ENCODE assay signal across 11 cellular contexts in the genomic region with DNA sequence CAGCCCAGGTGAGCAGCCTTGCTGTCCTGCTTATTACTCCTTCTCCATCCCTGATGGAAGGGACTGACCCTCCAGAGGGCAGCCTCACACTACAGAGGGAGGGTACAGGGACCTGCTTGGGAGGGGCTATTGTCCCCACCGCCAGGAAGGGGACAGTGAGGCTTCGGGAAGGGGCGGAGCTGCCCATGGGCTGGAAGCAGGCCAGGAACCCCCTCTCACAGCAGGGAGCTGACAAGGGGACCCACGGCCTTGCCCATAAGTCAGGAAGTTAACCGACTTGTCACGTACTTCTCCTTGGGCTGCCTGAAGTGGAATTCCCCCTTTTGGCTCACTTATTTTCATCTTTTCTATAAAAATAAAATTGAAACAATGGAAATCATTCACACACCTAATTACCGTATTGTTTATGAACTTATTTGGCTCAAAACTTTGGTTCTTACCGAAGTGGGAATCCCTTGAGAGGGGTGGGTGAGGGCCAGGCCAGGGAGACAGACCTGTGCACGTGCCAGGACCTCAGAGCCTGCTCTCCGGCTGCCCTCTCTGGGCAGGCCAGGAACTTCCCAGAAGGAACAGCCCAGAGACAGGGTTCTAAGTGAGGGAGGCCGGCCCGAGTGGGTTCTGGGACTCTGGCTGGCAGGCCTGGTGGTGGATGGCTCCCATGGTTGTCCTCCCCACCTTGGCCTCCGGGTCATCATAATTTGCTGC. TPM values are rescaled to one million over a fixed set of nuclear protein-coding genes. Genes with fewer than 3 reads are reported as not detected.
DNase-seq lines count a peak whose midpoint lies in the region; ATAC-seq and TF ChIP-seq lines count a peak whose summit lies in the region.
"Had no signal": no experiment of that assay in that cellular context is flagged by ENCODE, and none has a peak within 500 bp of the region (broad histone marks: within the 10 kb centered on the region; RNA-seq: fewer than 3 reads in every experiment).

No MANE protein-coding gene starts in this region.

- H3K36me3 Mint-ChIP-seq in WTC11, result no peaks in the 10 kb centered on the region
- no peaks in the 10 kb centered on the region for H3K36me3 Mint-ChIP-seq in stimulated activated memory B cell treated with anti-CD40 and anti-IgM and Interleukin-4, amounts not matched to agents 10 μg/mL and 1 μg/mL and 100 μg/mL, for 72 hours

- no peaks in the 10 kb centered on the region for H4K20me1 ChIP-seq in hepatocyte (ENCODE audit: insufficient read depth, poor library complexity, severe bottlenecking)

- H3K9me3 ChIP-seq in hepatocyte (ENCODE audit: low read depth), result no peaks in the 10 kb centered on the region

- H3K9me3 Mint-ChIP-seq in WTC11, result no peaks in the 10 kb centered on the region
- no peaks in the 10 kb centered on the region for H3K9me3 Mint-ChIP-seq in stimulated activated memory B cell treated with anti-CD40 and anti-IgM and Interleukin-4, amounts not matched to agents 10 μg/mL and 1 μg/mL and 100 μg/mL, for 72 hours

- H3K36me3 ChIP-seq in hepatocyte (replicated peaks; ENCODE audit: insufficient read depth, low read depth), result no peaks in the 10 kb centered on the region

- TF ChIP-seq CTCF in GM20000 (IDR thresholded peaks at IDR 0.05; ENCODE audit: extremely low read depth, missing control alignments), result peak; percentile 8
- TF ChIP-seq CTCF in WTC11 (IDR thresholded peaks at IDR 0.05), result no peak
- peak; percentile 30 for TF ChIP-seq CTCF in hepatocyte (IDR thresholded peaks at IDR 0.05; ENCODE audit: poor library complexity)
- TF ChIP-seq CTCF in foreskin fibroblast (IDR thresholded peaks at IDR 0.05; ENCODE audit: low read depth, low read length), result no peak

- H3K4me2 ChIP-seq in hepatocyte, result no peak overlapping the region

- H3K27me3 ChIP-seq in hepatocyte, result peaks cover 4% of the 10 kb centered on the region

- 52% methylated on average over 13 of the region's 13 CpGs for WGBS in hepatocyte (ENCODE audit: low lambda C conversion rate, missing lambda C conversion rate)

- DNase-seq in GM20000 (ENCODE audit: low spot score), result peak; percentile 63
- DNase-seq in WTC11 (ENCODE audit: low spot score), result peak; percentile 62
- peak; percentile 48 for DNase-seq in hepatocyte (ENCODE audit: low spot score)
- DNase-seq in NK-92 (lab: John Stamatoyannopoulos, UW; ENCODE audit: unreplicated experiment), result no peak
- DNase-seq in foreskin fibroblast, result no peak
- DNase-seq: retina, SHP77 had no signal

- ATAC-seq in WTC11, result peak; percentile 81
- no peak for ATAC-seq in stimulated activated memory B cell treated with anti-CD40 and anti-IgM and Interleukin-4, amounts not matched to agents 10 μg/mL and 1 μg/mL and 100 μg/mL, for 72 hours
- ATAC-seq in HG03439 (IDR thresholded peaks at IDR 0.05; ENCODE audit: unreplicated experiment), result no peak
- no peak for ATAC-seq in HG02763 (IDR thresholded peaks at IDR 0.05; ENCODE audit: unreplicated experiment)

- H3K79me2 ChIP-seq in hepatocyte, result peaks cover 83% of the 10 kb centered on the region

- H3K4me1 ChIP-seq in hepatocyte (ENCODE audit: insufficient read depth), result peaks cover 13% of the 10 kb centered on the region

- H2AFZ ChIP-seq in hepatocyte, result no peak overlapping the region

- no peaks in the 10 kb centered on the region for H3K9me2 ChIP-seq in hepatocyte (replicated peaks; ENCODE audit: insufficient read depth)

- peaks cover 21% of the 10 kb centered on the region for H3K27me3 Mint-ChIP-seq in WTC11 (ENCODE audit: low read depth)
- no peaks in the 10 kb centered on the region for H3K27me3 Mint-ChIP-seq in stimulated activated memory B cell treated with anti-CD40 and anti-IgM and Interleukin-4, amounts not matched to agents 10 μg/mL and 1 μg/mL and 100 μg/mL, for 72 hours

- H3K27ac ChIP-seq in hepatocyte, result peak overlapping the region; percentile 47

- POLR2A ChIA-PET in WTC11 (lab: Charles Lee), result interaction anchor here (0.5 to 1.1 kb wide), 2 partner anchors 21 to 55 kb away, joined by 3 read pairs; no protein-coding TSS in a partner anchor

- CTCF ChIA-PET in WTC11 (lab: Charles Lee), result interaction anchor here (0.6 to 2.9 kb wide), 16 partner anchors 9 to 120 kb away, joined by 3 to 17 read pairs (median 4); partner anchors contain the start of gene TAB1

- H3K27ac Mint-ChIP-seq in WTC11, result 0 out of 2 replicates have a peak overlapping the region, but pooled peaks have one; percentile 12
- H3K27ac Mint-ChIP-seq in stimulated activated memory B cell treated with anti-CD40 and anti-IgM and Interleukin-4, amounts not matched to agents 10 μg/mL and 1 μg/mL and 100 μg/mL, for 72 hours, result peak overlapping the region; percentile 97

- peaks cover 11% of the 10 kb centered on the region for H3K4me1 Mint-ChIP-seq in WTC11
- peaks cover 91% of the 10 kb centered on the region for H3K4me1 Mint-ChIP-seq in stimulated activated memory B cell treated with anti-CD40 and anti-IgM and Interleukin-4, amounts not matched to agents 10 μg/mL and 1 μg/mL and 100 μg/mL, for 72 hours

- H3K4me3 Mint-ChIP-seq in WTC11, result no peak overlapping the region
- peak overlapping the region; percentile 17 for H3K4me3 Mint-ChIP-seq in stimulated activated memory B cell treated with anti-CD40 and anti-IgM and Interleukin-4, amounts not matched to agents 10 μg/mL and 1 μg/mL and 100 μg/mL, for 72 hours

- no peak overlapping the region for H3K4me3 ChIP-seq in hepatocyte
- no peak overlapping the region for H3K4me3 ChIP-seq in foreskin fibroblast (ENCODE audit: low read depth in 1 of 2, low read length in 2 of 2)
- H3K4me3 ChIP-seq: coronary artery had no signal

TF ChIP-seq in WTC11, 78 proteins besides CTCF, POLR2A, EP300 and RAD21:
- TF ChIP-seq, protein P1, sequence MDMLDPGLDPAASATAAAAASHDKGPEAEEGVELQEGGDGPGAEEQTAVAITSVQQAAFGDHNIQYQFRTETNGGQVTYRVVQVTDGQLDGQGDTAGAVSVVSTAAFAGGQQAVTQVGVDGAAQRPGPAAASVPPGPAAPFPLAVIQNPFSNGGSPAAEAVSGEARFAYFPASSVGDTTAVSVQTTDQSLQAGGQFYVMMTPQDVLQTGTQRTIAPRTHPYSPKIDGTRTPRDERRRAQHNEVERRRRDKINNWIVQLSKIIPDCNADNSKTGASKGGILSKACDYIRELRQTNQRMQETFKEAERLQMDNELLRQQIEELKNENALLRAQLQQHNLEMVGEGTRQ (CRISPR knock-in tag; IDR thresholded peaks at IDR 0.05), result no peak
- no peak for TF ChIP-seq NFE2L1 (CRISPR knock-in tag; IDR thresholded peaks at IDR 0.05)
- TF ChIP-seq NR1H2 (CRISPR knock-in tag; IDR thresholded peaks at IDR 0.05), result no peak
- peak; percentile 41; the same call in 1 of the 2 replicates for TF ChIP-seq SP1 (CRISPR knock-in tag; conservative IDR thresholded peaks at IDR 0.05)
- TF ChIP-seq IRF2 (CRISPR knock-in tag; IDR thresholded peaks at IDR 0.05; ENCODE audit: borderline replicate concordance, low read depth), result no peak
TF ChIP-seq in WTC11: peak in this region for 1.

RNA-seq across cellular contexts. Expression of gene MGAT3, which starts 5.8 kb away (rescaled TPM):
- total RNA-seq in WTC11 (2021) (10.3 to 11.4 TPM (median 11.4 TPM) in 3 replicates), hepatocyte (20.0 and 22.3 TPM in 2 replicates)
- 5.5 and 7.0 TPM in 2 replicates for polyA plus RNA-seq in hepatocyte

RNA-seq across cellular contexts. Expression of gene MIEF1, which starts 39.5 kb away (rescaled TPM):
- 31.5 to 38.7 TPM (median 31.9 TPM) in 3 replicates for total RNA-seq in WTC11 (2021)
- total RNA-seq in hepatocyte, result 25.8 and 31.8 TPM in 2 replicates
- polyA plus RNA-seq in hepatocyte, result 17.5 and 22.2 TPM in 2 replicates

RNA-seq across cellular contexts. Expression of gene ATF4, which starts 57.8 kb away (rescaled TPM):
- total RNA-seq in WTC11 (2021), result 361 to 460 TPM (median 371 TPM) in 3 replicates
- 231 and 271 TPM in 2 replicates for total RNA-seq in hepatocyte
- 144 and 170 TPM in 2 replicates for polyA plus RNA-seq in hepatocyte

Comparison
In these comparisons a context has a peak if more than half of its experiments do, and no peak if none do; other contexts are left out.
1. DNase-seq: peak in GM20000 (single experiment), WTC11 (single experiment) and hepatocyte (single experiment); none in NK-92 (single experiment) and foreskin fibroblast (0 of 2).
2. CTCF ChIP-seq: peak in GM20000 (single experiment) and hepatocyte (single experiment); none in WTC11 (single experiment) and foreskin fibroblast (single experiment).